8 cellular contexts compared by ENCODE assay signal in genomic region chrX:23699636-23700194, GRCh38. TPM values are rescaled to one million over a fixed set of nuclear protein-coding genes. Genes with fewer than 3 reads are reported as not detected.
DNase-seq lines count a peak whose midpoint lies in the region; ATAC-seq and TF ChIP-seq lines count a peak whose summit lies in the region.

No MANE protein-coding gene starts in this region.

- peak overlapping the region; percentile 62 for H3K4me3 Mint-ChIP-seq in CD4-positive, alpha-beta T cell
- H3K4me3 Mint-ChIP-seq in activated T-cell treated with anti-CD3 and anti-CD28 coated beads, Interleukin-2, amount 50 U/mL, for 24 hours: peak overlapping the region; percentile 76
- peak overlapping the region; percentile 63 to 80 (median 76) for H3K4me3 Mint-ChIP-seq in immature natural killer cell

- POLR2A ChIA-PET in CD4-positive, alpha-beta T cell (lab: Charles Lee): interaction anchor here (0.6 to 1.2 kb wide), 2 partner anchors 84 to 202 kb away, joined by 3 read pairs; no protein-coding TSS in a partner anchor

- no peaks in the 10 kb centered on the region for H3K9me3 ChIP-seq in CD4-positive, alpha-beta T cell (ENCODE audit: control insufficient read depth, low read length)
- no peaks in the 10 kb centered on the region for H3K9me3 ChIP-seq in WERI-Rb-1 (ENCODE audit: severe bottlenecking)

- H3K27ac ChIP-seq in CD4-positive, alpha-beta T cell (ENCODE audit: low read depth, low read length): no peak overlapping the region
- H3K27ac ChIP-seq in WERI-Rb-1: no peak overlapping the region

- CTCF ChIA-PET in CD4-positive, alpha-beta T cell (lab: Charles Lee): no interaction called here

- no peaks in the 10 kb centered on the region for H3K27me3 ChIP-seq in CD4-positive, alpha-beta T cell (ENCODE audit: control insufficient read depth, insufficient read depth, low read length)
- peaks cover 10% of the 10 kb centered on the region for H3K27me3 ChIP-seq in WERI-Rb-1 (ENCODE audit: insufficient read depth, low read depth, severe bottlenecking)

- no peaks in the 10 kb centered on the region for H3K9me3 Mint-ChIP-seq in CD4-positive, alpha-beta T cell
- H3K9me3 Mint-ChIP-seq in activated T-cell treated with anti-CD3 and anti-CD28 coated beads, Interleukin-2, amount 50 U/mL, for 24 hours: no peaks in the 10 kb centered on the region
- no peaks in the 10 kb centered on the region for H3K9me3 Mint-ChIP-seq in immature natural killer cell

- peak; percentile 48 for ATAC-seq in CD4-positive, alpha-beta T cell (ENCODE audit: poor library complexity)
- ATAC-seq in HG03135 (IDR thresholded peaks at IDR 0.05; ENCODE audit: unreplicated experiment): peak; percentile 63
- no peak for ATAC-seq in GM19455 (IDR thresholded peaks at IDR 0.05; ENCODE audit: unreplicated experiment)
- ATAC-seq in HG03045 (IDR thresholded peaks at IDR 0.05; ENCODE audit: unreplicated experiment): no peak

- intact Hi-C loops in CD4-positive, alpha-beta T cell (cut with DNase I, micrococcal nuclease): loop anchor here (10.0 kb wide), 1 partner anchor 355 kb away; the partner anchor contains the start of gene EIF2S3 (in 2 of the 2)

- peaks cover 4% of the 10 kb centered on the region for H3K4me1 Mint-ChIP-seq in CD4-positive, alpha-beta T cell (ENCODE audit: low read depth)
- peaks cover 8% of the 10 kb centered on the region for H3K4me1 Mint-ChIP-seq in activated T-cell treated with anti-CD3 and anti-CD28 coated beads, Interleukin-2, amount 50 U/mL, for 24 hours (ENCODE audit: low read depth)
- H3K4me1 Mint-ChIP-seq in immature natural killer cell: peaks cover 8 to 9% of the 10 kb centered on the region in 2 donors

- no peaks in the 10 kb centered on the region for H3K27me3 Mint-ChIP-seq in CD4-positive, alpha-beta T cell
- H3K27me3 Mint-ChIP-seq in activated T-cell treated with anti-CD3 and anti-CD28 coated beads, Interleukin-2, amount 50 U/mL, for 24 hours: peaks cover 8% of the 10 kb centered on the region
- peaks cover 0 to 8% (median 0%) of the 10 kb centered on the region in 3 donors for H3K27me3 Mint-ChIP-seq in immature natural killer cell (ENCODE audit: low read depth in 3 of 3)

- no peak overlapping the region for H3K27ac Mint-ChIP-seq in CD4-positive, alpha-beta T cell
- peak overlapping the region; percentile 76 for H3K27ac Mint-ChIP-seq in activated T-cell treated with anti-CD3 and anti-CD28 coated beads, Interleukin-2, amount 50 U/mL, for 24 hours
- H3K27ac Mint-ChIP-seq in immature natural killer cell: peak overlapping the region in 4 of 6 donors; percentile 35 to 77 (median 41)

- H3K36me3 Mint-ChIP-seq in CD4-positive, alpha-beta T cell (ENCODE audit: low read depth): peaks cover 17% of the 10 kb centered on the region
- H3K36me3 Mint-ChIP-seq in activated T-cell treated with anti-CD3 and anti-CD28 coated beads, Interleukin-2, amount 50 U/mL, for 24 hours (ENCODE audit: low read depth): peaks cover 22% of the 10 kb centered on the region
- peaks cover 0 to 7% (median 6%) of the 10 kb centered on the region in 3 donors for H3K36me3 Mint-ChIP-seq in immature natural killer cell

- no peak for TF ChIP-seq CTCF in CD4-positive, alpha-beta T cell (IDR thresholded peaks at IDR 0.05)
- no peak for TF ChIP-seq CTCF in WERI-Rb-1 (IDR thresholded peaks at IDR 0.05; ENCODE audit: low read depth, low read length)

- no peak overlapping the region for H3K4me3 ChIP-seq in WERI-Rb-1 (ENCODE audit: low read depth, low read length)

- H3K36me3 ChIP-seq in WERI-Rb-1: no peaks in the 10 kb centered on the region; the same call in 1 of the 2 replicates

- DNase-seq in CD4-positive, alpha-beta T cell: peak in 3 of 10 experiments; percentile 5 to 19 (median 10)
- DNase-seq in activated T-cell treated with anti-CD3 and anti-CD28 coated beads, Interleukin-2, amount 50 U/mL, for 24 hours: peak; percentile 46
- DNase-seq in immature natural killer cell: peak in 1 of 3 donors; percentile 3
- DNase-seq in WERI-Rb-1: no peak
- DNase-seq in NAMALWA (ENCODE audit: low spot score): no peak

RNA-seq across cellular contexts. Expression of gene PRDX4, which starts 32.4 kb away (rescaled TPM):
- total RNA-seq in CD4-positive, alpha-beta T cell: 1 to 10 TPM; 4.4 TPM
- 10 to 100 TPM; 49.1 to 95.2 (median 66.7) TPM for polyA plus RNA-seq in immature natural killer cell

RNA-seq across cellular contexts. Expression of gene ACOT9, which starts 43.4 kb away (rescaled TPM):
- total RNA-seq in CD4-positive, alpha-beta T cell: 10 to 100 TPM; 14.8 to 16.2 TPM
- 10 to 100 TPM in 2 of 3 donors, 1 to 10 TPM in 1; 8.2 to 18.4 (median 17.1) TPM for polyA plus RNA-seq in immature natural killer cell

Comparison
In these comparisons a context has a peak if more than half of its experiments do, and no peak if none do; other contexts are left out.
1. ATAC-seq: peak in CD4-positive, alpha-beta T cell (single experiment) and HG03135 (single experiment); none in GM19455 (single experiment) and HG03045 (single experiment).
2. Peak in every context shown above with its lines, with median percentiles within 50 percentile points of each other: H3K4me3 Mint-ChIP-seq.